Comparison of ENCODE assay signal across 28 cellular contexts in genomic region chr2:97764559-97765263, GRCh38. TPM values are rescaled to one million over a fixed set of nuclear protein-coding genes. Genes with fewer than 3 reads are reported as not detected.
A peak's percentile ranks its signal among the peaks of the same experiment; 100 is the strongest.
DNase-seq lines count a peak whose midpoint lies in the region; ATAC-seq, FAIRE-seq and TF ChIP-seq lines count a peak whose summit lies in the region.
"Had no signal": no experiment of that assay in that cellular context is flagged by ENCODE, and none has a peak within 500 bp of the region (broad histone marks: within the 10 kb centered on the region; RNA-seq: fewer than 3 reads in every experiment).

No MANE protein-coding gene starts in this region.

- H3K27me3 ChIP-seq in H1 (replicated peaks in 1 of 4; ENCODE audit: control insufficient read depth in 3 of 4, extremely low read depth in 1 of 4, insufficient read depth in 3 of 4, low read length in 3 of 4) (no peaks in the 10 kb centered on the region), thyroid gland (no peaks in the 10 kb centered on the region)
- H3K27me3 ChIP-seq: brain microvascular endothelial cell, upper lobe of left lung had no signal

- H4K5ac ChIP-seq in H1 (ENCODE audit: insufficient read length, low read depth, low read length): no peak overlapping the region

- H3K9me3 ChIP-seq in H1 (ENCODE audit: insufficient read depth in 2 of 2, low read depth in 1 of 2, low read length in 1 of 2) (no peaks in the 10 kb centered on the region), thyroid gland (no peaks in the 10 kb centered on the region)
- H3K9me3 ChIP-seq: upper lobe of left lung had no signal

- H3K23me2 ChIP-seq in H1 (ENCODE audit: low read depth, low read length): no peaks in the 10 kb centered on the region

- no peaks in the 10 kb centered on the region for H3K9me3 Mint-ChIP-seq in activated naive CD4-positive, alpha-beta T cell treated with anti-CD3 and anti-CD28 coated beads, Interleukin-2, amount 50 U/mL, for 24 hours
- no peaks in the 10 kb centered on the region for H3K9me3 Mint-ChIP-seq in activated naive CD4-positive, alpha-beta T cell treated with anti-CD3 and anti-CD28 coated beads, Interleukin-2, amount 10 ng/mL, durations not matched to agents 7 days and 5 days
- no peaks in the 10 kb centered on the region for H3K9me3 Mint-ChIP-seq in activated CD4-positive, alpha-beta T cell treated with anti-CD3 and anti-CD28 coated beads for 36 hours (ENCODE audit: low read depth)
- H3K9me3 Mint-ChIP-seq: activated CD4-positive, alpha-beta T cell treated with anti-CD3 and anti-CD28 coated beads, Interleukin-2, amount 10 ng/mL, durations not matched to agents 7 days and 5 days; activated T-cell treated with anti-CD3 and anti-CD28 coated beads, Interleukin-2, amount 50 U/mL, for 72 hours; HFFc6 had no signal

- H3K4me1 ChIP-seq in H1 (replicated peaks in 1 of 4; ENCODE audit: control insufficient read depth in 3 of 4, insufficient read depth in 4 of 4, low read length in 3 of 4) (peaks cover 0 to 5% (median 0%) of the 10 kb centered on the region in 4 experiments; a peak in 2 of 7 replicates), thyroid gland (peaks cover 17 to 29% of the 10 kb centered on the region in 2 donors)

- CTCF ChIA-PET in activated naive CD4-positive, alpha-beta T cell treated with anti-CD3 and anti-CD28 coated beads, Interleukin-2, amount 10 ng/mL, durations not matched to agents 7 days and 5 days (lab: Charles Lee): interaction anchor here (1.1 to 1.3 kb wide), 2 partner anchors 11 to 24 kb away, joined by 3 to 5 read pairs; no protein-coding TSS in a partner anchor
- CTCF ChIA-PET in H1 (lab: Charles Lee; ENCODE audit: partially characterized antibody): interaction anchor here (0.6 to 5.9 kb wide), 5 partner anchors 12 to 504 kb away, joined by 3 to 60 read pairs (median 3); no protein-coding TSS in a partner anchor
- CTCF ChIA-PET in activated CD4-positive, alpha-beta T cell treated with anti-CD3 and anti-CD28 coated beads for 36 hours (lab: Charles Lee): interaction anchor here (0.8 kb wide), 1 partner anchor 186 kb away, joined by 4 read pairs; no protein-coding TSS in a partner anchor

- H2BK120ac ChIP-seq in H1 (replicated peaks; ENCODE audit: low read depth, low read length): no peak overlapping the region

- no peak overlapping the region for H2BK5ac ChIP-seq in H1 (ENCODE audit: low read depth, low read length)

- H3K79me2 ChIP-seq in H1 (ENCODE audit: control insufficient read depth in 1 of 2, insufficient read depth in 2 of 2, low read length in 2 of 2): no peaks in the 10 kb centered on the region

- intact Hi-C loops in thyroid gland (cut with DNase I): no loop called here
- intact Hi-C loops in activated CD4-positive, alpha-beta T cell treated with anti-CD3 and anti-CD28 coated beads for 36 hours (cut with DNase I, micrococcal nuclease): no loop called here

- peaks cover 11% of the 10 kb centered on the region for H3K36me3 Mint-ChIP-seq in activated naive CD4-positive, alpha-beta T cell treated with anti-CD3 and anti-CD28 coated beads, Interleukin-2, amount 50 U/mL, for 24 hours
- H3K36me3 Mint-ChIP-seq in activated naive CD4-positive, alpha-beta T cell treated with anti-CD3 and anti-CD28 coated beads, Interleukin-2, amount 10 ng/mL, durations not matched to agents 7 days and 5 days: peaks cover 32% of the 10 kb centered on the region
- peaks cover 28% of the 10 kb centered on the region for H3K36me3 Mint-ChIP-seq in activated CD4-positive, alpha-beta T cell treated with anti-CD3 and anti-CD28 coated beads for 36 hours (ENCODE audit: low read depth)

- H2AK5ac ChIP-seq in H1 (ENCODE audit: low read depth, low read length): no peak overlapping the region

- POLR2A ChIA-PET in H1 (lab: Charles Lee; ENCODE audit: partially characterized antibody): no interaction called here
- POLR2A ChIA-PET in activated CD4-positive, alpha-beta T cell treated with anti-CD3 and anti-CD28 coated beads for 36 hours (lab: Charles Lee): no interaction called here

- peak; percentile 24 for TF ChIP-seq POLR2A in GM18505 (IDR thresholded peaks at IDR 0.05; ENCODE audit: borderline replicate concordance, extremely low read depth, insufficient read depth, insufficient read length)
- no peak for TF ChIP-seq POLR2A in H1 (IDR thresholded peaks at IDR 0.05; ENCODE audit: control extremely low read depth in 1 of 2, low read depth in 2 of 2, low read length in 2 of 2)
- no peak for TF ChIP-seq POLR2A in thyroid gland (IDR thresholded peaks at IDR 0.05)
- TF ChIP-seq POLR2A in erythroblast (IDR thresholded peaks at IDR 0.05; ENCODE audit: low read length): no peak

- H3K9ac ChIP-seq in H1 (replicated peaks in 1 of 4; ENCODE audit: extremely low read depth in 1 of 4, low read depth in 3 of 4, low read length in 3 of 4): no peak overlapping the region

- no peak overlapping the region for H3K4me2 ChIP-seq in H1 (ENCODE audit: insufficient read depth in 1 of 2, low read depth in 2 of 2, low read length in 2 of 2)

- peaks cover 20% of the 10 kb centered on the region for H3K4me1 Mint-ChIP-seq in activated naive CD4-positive, alpha-beta T cell treated with anti-CD3 and anti-CD28 coated beads, Interleukin-2, amount 50 U/mL, for 24 hours
- peaks cover 26% of the 10 kb centered on the region for H3K4me1 Mint-ChIP-seq in activated naive CD4-positive, alpha-beta T cell treated with anti-CD3 and anti-CD28 coated beads, Interleukin-2, amount 10 ng/mL, durations not matched to agents 7 days and 5 days
- peaks cover 9% of the 10 kb centered on the region for H3K4me1 Mint-ChIP-seq in activated CD4-positive, alpha-beta T cell treated with anti-CD3 and anti-CD28 coated beads for 36 hours

- H2BK20ac ChIP-seq in H1 (ENCODE audit: low read length): no peak overlapping the region

- H3K18ac ChIP-seq in H1 (ENCODE audit: extremely low read depth, low read length): no peak overlapping the region

- no peak overlapping the region for H2BK15ac ChIP-seq in H1 (ENCODE audit: low read length)

- TF ChIP-seq RAD21 in H1 (IDR thresholded peaks at IDR 0.05 in 1 of 2, conservative IDR thresholded peaks at IDR 0.05 in 1 of 2; ENCODE audit: low read depth in 2 of 2, low read length in 2 of 2): no peak; a peak in 1 of 4 replicates

- DNase-seq in activated naive CD4-positive, alpha-beta T cell treated with anti-CD3 and anti-CD28 coated beads, Interleukin-2, amount 10 ng/mL, durations not matched to agents 7 days and 5 days: no peak
- DNase-seq in H1 (ENCODE audit: low read depth in 1 of 2, low spot score in 2 of 2) (no peak), thyroid gland (no peak), erythroblast (lab: John Stamatoyannopoulos, UW) (no peak), AG20443 (ENCODE audit: low spot score) (no peak)
- no peak for DNase-seq in activated CD4-positive, alpha-beta T cell treated with anti-CD3 and anti-CD28 coated beads for 36 hours
- DNase-seq: activated CD4-positive, alpha-beta T cell treated with anti-CD3 and anti-CD28 coated beads, Interleukin-2, amount 10 ng/mL, durations not matched to agents 7 days and 5 days; activated naive CD4-positive, alpha-beta T cell treated with Interleukin-2 at 50 U/mL for 16 hours; activated T-cell treated with anti-CD3 and anti-CD28 coated beads, Interleukin-2, amount 50 U/mL, for 72 hours; amniotic stem cell; brain microvascular endothelial cell; HFFc6; Kasumi-1; NCI-H1694; NCI-H774; right cardiac atrium; stimulated activated CD4-positive, alpha-beta T cell treated with anti-CD3 and anti-CD28 coated beads, Interleukin-2, amount 100 ng/mL, for 48 hours; T-helper 2 cell had no signal

- H3K14ac ChIP-seq in H1 (ENCODE audit: insufficient read length): no peak overlapping the region

- no peak overlapping the region for H3K4ac ChIP-seq in H1 (replicated peaks; ENCODE audit: insufficient read length, low read depth, low read length)

- H3K56ac ChIP-seq in H1 (replicated peaks; ENCODE audit: insufficient read length, low read depth, low read length): no peak overlapping the region

- ATAC-seq in GM18505 (IDR thresholded peaks at IDR 0.05; ENCODE audit: unreplicated experiment): no peak
- ATAC-seq in activated CD4-positive, alpha-beta T cell treated with anti-CD3 and anti-CD28 coated beads for 36 hours: no peak
- ATAC-seq: activated T-cell treated with anti-CD3 and anti-CD28 coated beads, Interleukin-2, amount 50 U/mL, for 72 hours; right cardiac atrium had no signal

- H4K20me1 ChIP-seq in H1 (replicated peaks in 1 of 2; ENCODE audit: control insufficient read depth in 1 of 2, insufficient read depth in 2 of 2, low read length in 2 of 2): peaks cover 0 to 2% of the 10 kb centered on the region in 2 experiments

- H3K36me3 ChIP-seq in H1 (ENCODE audit: control insufficient read depth in 2 of 4, insufficient read depth in 4 of 4, low read length in 3 of 4) (peaks cover 0 to 17% (median 1%) of the 10 kb centered on the region in 4 experiments; a peak in 4 of 8 replicates), thyroid gland (peaks cover 9 to 14% of the 10 kb centered on the region in 2 donors)

- no peak for TF ChIP-seq EP300 in H1 (IDR thresholded peaks at IDR 0.05; ENCODE audit: borderline replicate concordance in 1 of 2, low read depth in 2 of 2, low read length in 2 of 2)

- H4K91ac ChIP-seq in H1 (replicated peaks; ENCODE audit: insufficient read length, low read length): no peak overlapping the region

- no peak overlapping the region for H3K4me3 ChIP-seq in H1 (ENCODE audit: extremely low read depth in 1 of 4, insufficient read depth in 2 of 4, low read depth in 3 of 4, low read length in 4 of 4)
- no peak overlapping the region for H3K4me3 ChIP-seq in thyroid gland (replicated peaks in 1 of 3)
- H3K4me3 ChIP-seq: lung, SK-N-MC, upper lobe of left lung had no signal

- TF ChIP-seq CTCF in H1 (IDR thresholded peaks at IDR 0.05; ENCODE audit: control extremely low read depth in 1 of 3, insufficient read depth in 1 of 3, low read depth in 1 of 3, low read length in 3 of 3) (peak in 2 of 3 experiments; percentile 25 to 52; a peak in 2 of 4 replicates), thyroid gland (IDR thresholded peaks at IDR 0.05) (no peak)

- no peak overlapping the region for H2BK12ac ChIP-seq in H1 (ENCODE audit: low read depth, low read length)

- H2AFZ ChIP-seq in H1 (ENCODE audit: low read length): no peak overlapping the region

- no peak overlapping the region for H3K23ac ChIP-seq in H1 (ENCODE audit: insufficient read length)

- H3K27ac ChIP-seq in H1 (ENCODE audit: low read depth, low read length): no peak overlapping the region
- peak overlapping the region in 2 of 3 donors; percentile 2 to 52 for H3K27ac ChIP-seq in thyroid gland
- H3K27ac ChIP-seq: brain microvascular endothelial cell, C4-2B, epithelial cell of prostate, HL-60, RWPE1, SK-N-MC, upper lobe of left lung had no signal

- no peaks in the 10 kb centered on the region; the same call in 1 of the 2 replicates for H3K79me1 ChIP-seq in H1 (ENCODE audit: low read depth, low read length)

- H3K4me3 Mint-ChIP-seq in activated naive CD4-positive, alpha-beta T cell treated with anti-CD3 and anti-CD28 coated beads, Interleukin-2, amount 50 U/mL, for 24 hours: no peak overlapping the region
- no peak overlapping the region for H3K4me3 Mint-ChIP-seq in activated naive CD4-positive, alpha-beta T cell treated with anti-CD3 and anti-CD28 coated beads, Interleukin-2, amount 10 ng/mL, durations not matched to agents 7 days and 5 days
- no peak overlapping the region for H3K4me3 Mint-ChIP-seq in activated CD4-positive, alpha-beta T cell treated with anti-CD3 and anti-CD28 coated beads for 36 hours
- H3K4me3 Mint-ChIP-seq: activated CD4-positive, alpha-beta T cell treated with anti-CD3 and anti-CD28 coated beads, Interleukin-2, amount 10 ng/mL, durations not matched to agents 7 days and 5 days; activated T-cell treated with anti-CD3 and anti-CD28 coated beads, Interleukin-2, amount 50 U/mL, for 72 hours; HFFc6 had no signal

- no peaks in the 10 kb centered on the region for H3K27me3 Mint-ChIP-seq in activated naive CD4-positive, alpha-beta T cell treated with anti-CD3 and anti-CD28 coated beads, Interleukin-2, amount 50 U/mL, for 24 hours
- no peaks in the 10 kb centered on the region for H3K27me3 Mint-ChIP-seq in activated naive CD4-positive, alpha-beta T cell treated with anti-CD3 and anti-CD28 coated beads, Interleukin-2, amount 10 ng/mL, durations not matched to agents 7 days and 5 days
- H3K27me3 Mint-ChIP-seq in activated CD4-positive, alpha-beta T cell treated with anti-CD3 and anti-CD28 coated beads for 36 hours: no peaks in the 10 kb centered on the region
- H3K27me3 Mint-ChIP-seq: activated CD4-positive, alpha-beta T cell treated with anti-CD3 and anti-CD28 coated beads, Interleukin-2, amount 10 ng/mL, durations not matched to agents 7 days and 5 days had no signal

- no peak overlapping the region for H4K8ac ChIP-seq in H1 (ENCODE audit: extremely low read depth, insufficient read depth, low read length)

- 87% methylated on average over 11 of the region's 11 CpGs; no CpG with 5 or more reads in 1 of the 2 experiments for WGBS in H1 (ENCODE audit: extremely low coverage in 1 of 2, insufficient coverage in 1 of 2, insufficient read length in 1 of 2, insufficient replicate concordance in 2 of 2, low coverage in 1 of 2, low lambda C conversion rate in 2 of 2, missing lambda C conversion rate in 1 of 2), 2 experiments
- WGBS in thyroid gland, 2 donors: 90 to 95% methylated on average over 11 of the region's 11 CpGs

- no peak for FAIRE-seq in H1 (lab: Jason Lieb, UNC)
- FAIRE-seq: keratinocyte had no signal

- peak overlapping the region; percentile 5 for H3K27ac Mint-ChIP-seq in activated naive CD4-positive, alpha-beta T cell treated with anti-CD3 and anti-CD28 coated beads, Interleukin-2, amount 50 U/mL, for 24 hours
- H3K27ac Mint-ChIP-seq in activated naive CD4-positive, alpha-beta T cell treated with anti-CD3 and anti-CD28 coated beads, Interleukin-2, amount 10 ng/mL, durations not matched to agents 7 days and 5 days: no peak overlapping the region
- H3K27ac Mint-ChIP-seq in activated CD4-positive, alpha-beta T cell treated with anti-CD3 and anti-CD28 coated beads for 36 hours: no peak overlapping the region
- H3K27ac Mint-ChIP-seq: activated CD4-positive, alpha-beta T cell treated with anti-CD3 and anti-CD28 coated beads, Interleukin-2, amount 10 ng/mL, durations not matched to agents 7 days and 5 days; activated T-cell treated with anti-CD3 and anti-CD28 coated beads, Interleukin-2, amount 50 U/mL, for 72 hours; HFFc6 had no signal

RNA-seq across cellular contexts. Expression of gene ZAP70, which starts 51.3 kb away (rescaled TPM):
- not detected in 2 replicates for total RNA-seq in H1 (2021; fragmentation: NEBNext Ultra II Directional; extraction: Animal tissue kit (Norgen Biotek cat#: 25700))
- polyA plus RNA-seq in H1 (2011; rRNA removed): 0.15 and 0.20 TPM in 2 replicates
- 0.19 TPM for polyA plus RNA-seq in H1 (2011; cell fraction: cytosol; rRNA removed)
- polyA plus RNA-seq in H1 (2011; cell fraction: nucleus; rRNA removed): 0.77 TPM
- polyA plus RNA-seq in H1 (2012, experiment 1 of 2): 0.13 to 0.35 TPM (median 0.26 TPM) in 4 replicates
- 0.17 TPM for polyA plus RNA-seq in H1 (2012, experiment 2 of 2)
- not detected for polyA plus RNA-seq in H1 (2013, experiment 1 of 2)
- polyA plus RNA-seq in H1 (2013, experiment 2 of 2): 0.06 TPM
- polyA minus RNA-seq in H1 (2011; rRNA and poly(A)+ RNA removed): 0.05 TPM in 1 of 2 replicates, not detected in the other
- polyA minus RNA-seq in H1 (2011; cell fraction: cytosol; rRNA and poly(A)+ RNA removed): not detected
- not detected for polyA minus RNA-seq in H1 (2011; cell fraction: nucleus; rRNA and poly(A)+ RNA removed)
- total RNA-seq in thyroid gland: 1 to 10 TPM; 4.0 to 7.6 (median 4.4) TPM
- total RNA-seq in activated CD4-positive, alpha-beta T cell treated with anti-CD3 and anti-CD28 coated beads for 36 hours: 100 to 1,000 TPM; 153 to 156 TPM
- total RNA-seq: HFFc6 had no signal

Comparison
In these comparisons a context has a peak if more than half of its experiments do, and no peak if none do; other contexts are left out.
1. CTCF ChIP-seq: peak in H1 (2 of 3); none in thyroid gland (0 of 6).
2. RNA of gene ZAP70, which starts 51.3 kb away (total RNA-seq): 153 to 156 TPM in activated CD4-positive, alpha-beta T cell treated with anti-CD3 and anti-CD28 coated beads for 36 hours; 4.0 to 7.6 TPM in thyroid gland and not detected in H1; every median in the first group is over 10 times any median in the second.